ENCODE assay signal across 8 cellular contexts in the genomic region with DNA sequence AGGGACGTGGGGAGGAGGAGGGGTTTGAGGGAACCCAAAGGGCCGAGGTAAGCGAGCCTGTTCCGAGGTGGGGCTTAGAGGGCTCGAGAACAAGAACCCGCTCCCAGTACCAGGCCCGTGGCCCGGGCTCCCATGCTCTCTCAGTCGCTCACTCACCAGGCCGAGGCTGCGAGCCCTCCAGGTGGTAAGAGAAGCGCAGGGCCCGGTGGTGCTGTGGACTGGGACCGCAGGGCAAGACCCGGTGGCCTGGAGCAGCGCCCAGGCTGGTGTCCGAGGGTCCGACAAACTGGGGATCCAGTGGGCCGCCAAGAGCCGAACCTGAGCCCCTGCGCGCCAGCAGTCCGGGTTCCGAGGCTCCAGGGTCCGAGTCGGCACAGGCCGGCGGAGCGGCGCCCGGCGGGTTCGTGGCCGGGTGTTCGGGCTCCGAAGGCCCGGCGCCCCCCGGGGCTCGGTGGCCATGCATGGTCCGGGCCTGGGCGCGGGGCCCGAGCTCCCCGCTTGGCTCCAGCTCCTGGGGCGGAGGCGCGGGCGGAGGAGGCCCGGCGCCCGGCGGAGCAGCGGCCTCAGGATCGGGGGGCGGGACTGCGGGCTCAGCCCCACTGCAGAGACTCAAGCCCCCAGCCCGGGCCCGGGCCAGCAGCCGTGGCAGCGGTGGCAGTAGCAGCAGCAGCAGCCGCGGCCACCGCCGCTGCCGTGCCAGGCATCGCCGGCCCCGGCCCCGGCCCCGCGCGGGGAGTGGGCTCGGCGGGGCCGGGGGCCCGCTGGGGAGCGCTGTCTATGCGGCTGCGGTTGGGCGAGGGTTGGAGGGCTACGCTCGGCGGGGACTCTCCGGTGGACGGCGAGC. TPM values are rescaled to one million over a fixed set of nuclear protein-coding genes. Genes with fewer than 3 reads are reported as not detected.
DNase-seq lines count a peak whose midpoint lies in the region; ATAC-seq and TF ChIP-seq lines count a peak whose summit lies in the region.

No MANE protein-coding gene starts in this region.

- H3K4me2 ChIP-seq in parathyroid adenoma (ENCODE audit: low read length), result peak overlapping the region; percentile 76

- H2AFZ ChIP-seq in parathyroid adenoma, result peak overlapping the region; percentile 84

- TF ChIP-seq EP300 in gastroesophageal sphincter (IDR thresholded peaks at IDR 0.05), result no peak

- H3K4me3 ChIP-seq in WI38 (ENCODE audit: low read depth, low read length) (peak overlapping the region; percentile 67), gastroesophageal sphincter (peak overlapping the region; percentile 44 to 76), parathyroid adenoma (ENCODE audit: low read depth, low read length) (peak overlapping the region; percentile 57)

- H3K9me3 ChIP-seq in gastroesophageal sphincter (no peaks in the 10 kb centered on the region), parathyroid adenoma (ENCODE audit: control insufficient read depth, low read length) (no peaks in the 10 kb centered on the region)

- ATAC-seq in gastroesophageal sphincter (no peak), HG02623 (IDR thresholded peaks at IDR 0.05; ENCODE audit: unreplicated experiment) (no peak), HG02610 (IDR thresholded peaks at IDR 0.05; ENCODE audit: unreplicated experiment) (no peak), HG02852 (IDR thresholded peaks at IDR 0.05; ENCODE audit: unreplicated experiment) (no peak)

- TF ChIP-seq POLR2A in gastroesophageal sphincter (IDR thresholded peaks at IDR 0.05), result no peak

- DNase-seq in NCI-H510A (lab: John Stamatoyannopoulos, UW) (peak; percentile 11), NCI-H510A treated with DMSO at 0.1 percent for 48 hours (lab: John Stamatoyannopoulos, UW) (no peak)

- H3K9ac ChIP-seq in parathyroid adenoma, result peak overlapping the region; percentile 19

- WGBS in gastroesophageal sphincter (ENCODE audit: low coverage in 1 of 2), 2 donors, result 58% methylated on average over 9 of the region's 87 CpGs; no CpG with 5 or more reads in 1 of the 2 donors

- H3K79me2 ChIP-seq in parathyroid adenoma, result peaks cover 11% of the 10 kb centered on the region

- H3K27ac ChIP-seq in gastroesophageal sphincter (peak overlapping the region; percentile 10 to 86 (median 82)), parathyroid adenoma (peak overlapping the region; percentile 22)

- H3K4me1 ChIP-seq in gastroesophageal sphincter (peaks cover 0 to 44% (median 0%) of the 10 kb centered on the region in 3 donors), parathyroid adenoma (peaks cover 3% of the 10 kb centered on the region)

- no peaks in the 10 kb centered on the region for H3K27me3 ChIP-seq in gastroesophageal sphincter
- no peaks in the 10 kb centered on the region for H3K27me3 ChIP-seq in parathyroid adenoma (ENCODE audit: control insufficient read depth, insufficient read depth, low read length)

- TF ChIP-seq CTCF in WI38 (IDR thresholded peaks at IDR 0.05; ENCODE audit: low read depth, low read length) (no peak), gastroesophageal sphincter (IDR thresholded peaks at IDR 0.05) (no peak), parathyroid adenoma (IDR thresholded peaks at IDR 0.05) (no peak)

- H3K36me3 ChIP-seq in gastroesophageal sphincter, result no peaks in the 10 kb centered on the region
- H3K36me3 ChIP-seq in parathyroid adenoma (ENCODE audit: control insufficient read depth, insufficient read depth, low read length), result no peaks in the 10 kb centered on the region

RNA-seq across cellular contexts. Expression of a gene that starts 0.8 kb away (rescaled TPM):
- 10 to 100 TPM in 1 of 4 donors, 1 to 10 TPM in 3; 4.2 to 12.0 (median 7.2) TPM for total RNA-seq in gastroesophageal sphincter

RNA-seq across cellular contexts. Expression of a gene that starts 34.8 kb away (rescaled TPM):
- 10 to 100 TPM; 20.9 to 34.4 (median 24.2) TPM for total RNA-seq in gastroesophageal sphincter

RNA-seq across cellular contexts. Expression of a gene that starts 55.0 kb away (rescaled TPM):
- 10 to 100 TPM; 30.4 to 39.5 (median 34.7) TPM for total RNA-seq in gastroesophageal sphincter
